9 cellular contexts compared by ENCODE assay signal in genomic region chr4:164383187-164384181, GRCh38.
A peak's percentile ranks its signal among the peaks of the same experiment; 100 is the strongest.
DNase-seq lines count a peak whose midpoint lies in the region; ATAC-seq lines count a peak whose summit lies in the region.
"Had no signal": no experiment of that assay in that cellular context is flagged by ENCODE, and none has a peak within 500 bp of the region (broad histone marks: within the 10 kb centered on the region; RNA-seq: fewer than 3 reads in every experiment).

No MANE protein-coding gene starts in this region.

- H3K4me3 ChIP-seq in adipocyte (ENCODE audit: low read length), result peak overlapping the region; percentile 74

- ATAC-seq in GM19324 (IDR thresholded peaks at IDR 0.05; ENCODE audit: low FRiP score, unreplicated experiment), result no peak

- H3K27me3 ChIP-seq in adipocyte (replicated peaks; ENCODE audit: control insufficient read depth, insufficient read depth, low read length), result peaks cover 35% of the 10 kb centered on the region

- H3K36me3 ChIP-seq in adipocyte (ENCODE audit: control insufficient read depth, insufficient read depth, low read length, severe bottlenecking), result no peaks in the 10 kb centered on the region

- H3K9me3 ChIP-seq in adipocyte (ENCODE audit: control insufficient read depth, low read length), result no peaks in the 10 kb centered on the region

- peaks cover 4% of the 10 kb centered on the region for H3K4me1 ChIP-seq in adipocyte (ENCODE audit: control insufficient read depth, insufficient read depth, low read length)

- peak; percentile 9 for DNase-seq in NCI-H146 (lab: John Stamatoyannopoulos, UW)
- DNase-seq in NCI-H146 treated with DMSO at 0.1 percent for 48 hours (lab: John Stamatoyannopoulos, UW; ENCODE audit: unreplicated experiment), result no peak
- DNase-seq in adipocyte (ENCODE audit: low read depth), result no peak
- peak; percentile 41 for DNase-seq in iPS-NIHi11 (ENCODE audit: low spot score)
- DNase-seq in stimulated activated CD8-positive, alpha-beta memory T cell treated with anti-CD3 and anti-CD28 coated beads, Interleukin-4, amount 100 ng/mL, for 48 hours, result peak; percentile 25
- DNase-seq in GOT3 (lab: John Stamatoyannopoulos, UW), result no peak
- no peak for DNase-seq in NAMALWA (ENCODE audit: low spot score)
- DNase-seq: KBM-7 had no signal

- no peak overlapping the region for H3K9ac ChIP-seq in adipocyte (ENCODE audit: low read length)

Comparison
In these comparisons a context has a peak if more than half of its experiments do, and no peak if none do; other contexts are left out.
1. DNase-seq: peak in NCI-H146 (single experiment), iPS-NIHi11 (single experiment) and stimulated activated CD8-positive, alpha-beta memory T cell treated with anti-CD3 and anti-CD28 coated beads, Interleukin-4, amount 100 ng/mL, for 48 hours (single experiment); none in NCI-H146 treated with DMSO at 0.1 percent for 48 hours (single experiment), adipocyte (single experiment), GOT3 (single experiment) and NAMALWA (single experiment).